Comparison of ENCODE assay signal across 8 cellular contexts in the genomic region with DNA sequence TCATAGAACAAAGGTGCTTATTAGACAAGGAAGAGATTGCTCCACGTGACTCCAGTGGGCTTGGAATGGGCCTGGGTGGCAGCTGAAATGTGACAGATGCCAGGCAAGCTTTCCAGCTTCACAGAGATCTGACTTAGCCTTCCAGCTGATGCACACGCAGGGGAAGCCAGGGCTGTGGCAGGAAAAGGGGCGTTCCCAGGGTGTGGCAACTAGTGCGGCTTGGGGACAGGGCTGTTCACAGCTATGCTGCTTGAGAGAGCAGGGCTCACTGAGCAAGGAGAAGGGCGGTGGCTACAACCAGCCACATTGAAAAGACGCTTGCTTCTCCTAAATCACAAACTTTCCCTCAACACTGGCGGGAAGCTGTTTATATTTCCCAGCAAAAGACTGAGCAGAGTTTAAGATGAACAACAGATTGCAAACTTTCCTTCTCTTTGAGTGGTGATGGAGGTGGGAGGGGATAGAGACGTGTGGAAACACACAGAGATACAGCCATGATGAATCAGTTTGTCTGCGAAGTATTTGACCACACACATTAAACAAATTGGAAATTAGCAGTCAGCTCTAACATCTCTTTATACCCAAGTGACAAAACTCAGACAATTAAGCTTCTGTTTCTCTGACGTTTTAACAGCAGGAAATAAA.
DNase-seq lines count a peak whose midpoint lies in the region; ATAC-seq and TF ChIP-seq lines count a peak whose summit lies in the region.

No MANE protein-coding gene starts in this region.

- no peaks in the 10 kb centered on the region for H3K27me3 ChIP-seq in neural progenitor cell

- H3K4me1 Mint-ChIP-seq in T-helper 17 cell (peaks cover 16% of the 10 kb centered on the region), neural progenitor cell (peaks cover 36% of the 10 kb centered on the region)

- no peaks in the 10 kb centered on the region for H3K36me3 ChIP-seq in neural progenitor cell

- H3K36me3 Mint-ChIP-seq in T-helper 17 cell (ENCODE audit: low read depth) (no peaks in the 10 kb centered on the region), neural progenitor cell (no peaks in the 10 kb centered on the region)

- H3K9me3 Mint-ChIP-seq in neural progenitor cell: peaks cover 5% of the 10 kb centered on the region

- ATAC-seq in T-helper 17 cell (peak; percentile 85), GM21723 (IDR thresholded peaks at IDR 0.05; ENCODE audit: unreplicated experiment) (no peak)

- CTCF ChIA-PET in GM10248 (lab: Yijun Ruan, JAX): no interaction called here

- H3K9ac ChIP-seq in neural progenitor cell: no peak overlapping the region

- H3K27ac ChIP-seq in neural progenitor cell: no peak overlapping the region

- peaks cover 22% of the 10 kb centered on the region for H3K4me1 ChIP-seq in neural progenitor cell

- TF ChIP-seq CTCF in choroid plexus epithelial cell (conservative IDR thresholded peaks at IDR 0.05; ENCODE audit: low read depth, low read length) (no peak), neural progenitor cell (IDR thresholded peaks at IDR 0.05) (no peak), GM10248 (IDR thresholded peaks at IDR 0.05; ENCODE audit: control extremely low read depth, extremely low read depth, low read depth, missing control alignments) (no peak)

- H3K4me2 ChIP-seq in neural progenitor cell: peak overlapping the region; percentile 8

- H3K4me3 ChIP-seq in choroid plexus epithelial cell (ENCODE audit: low read depth, low read length) (no peak overlapping the region), neural progenitor cell (no peak overlapping the region)

- H3K9me3 ChIP-seq in T-helper 17 cell (ENCODE audit: control insufficient read depth, low read length, poor library complexity, severe bottlenecking) (no peaks in the 10 kb centered on the region), neural progenitor cell (ENCODE audit: low read depth) (no peaks in the 10 kb centered on the region)

- peak; percentile 76 for DNase-seq in D341Med (ENCODE audit: low spot score)
- no peak for DNase-seq in T-helper 17 cell
- DNase-seq in choroid plexus epithelial cell (ENCODE audit: low read depth): peak; percentile 56
- DNase-seq in neural progenitor cell (ENCODE audit: low spot score): peak; percentile 47
- DNase-seq in globus pallidus (ENCODE audit: low spot score): no peak
- no peak for DNase-seq in RKO (ENCODE audit: low spot score)
- no peak for DNase-seq in GM10248 (ENCODE audit: extremely low spot score)

- H3K27me3 Mint-ChIP-seq in T-helper 17 cell: peaks cover 48% of the 10 kb centered on the region
- H3K27me3 Mint-ChIP-seq in neural progenitor cell (ENCODE audit: insufficient read depth, low read depth): peaks cover 10% of the 10 kb centered on the region

- H2AFZ ChIP-seq in neural progenitor cell (replicated peaks): peak overlapping the region; percentile 35

- H3F3A ChIP-seq in neural progenitor cell (ENCODE audit: low read depth): no peaks in the 10 kb centered on the region

- H3K79me2 ChIP-seq in neural progenitor cell (ENCODE audit: low read depth): no peaks in the 10 kb centered on the region

- POLR2A ChIA-PET in GM10248 (lab: Yijun Ruan, JAX): no interaction called here

- H3K27ac Mint-ChIP-seq in T-helper 17 cell: peak overlapping the region; percentile 73
- peak overlapping the region; percentile 61 for H3K27ac Mint-ChIP-seq in neural progenitor cell

- no peaks in the 10 kb centered on the region for H4K20me1 ChIP-seq in neural progenitor cell (ENCODE audit: low read depth)

- H3K4me3 Mint-ChIP-seq in T-helper 17 cell (peak overlapping the region; percentile 77), neural progenitor cell (no peak overlapping the region)

Comparison
In these comparisons a context has a peak if more than half of its experiments do, and no peak if none do; other contexts are left out.
1. DNase-seq: peak in D341Med (single experiment), choroid plexus epithelial cell (single experiment) and neural progenitor cell (single experiment); none in T-helper 17 cell (0 of 3), globus pallidus (single experiment), RKO (single experiment) and GM10248 (single experiment).